Comparison of ENCODE assay signal across 18 cellular contexts in the genomic region with DNA sequence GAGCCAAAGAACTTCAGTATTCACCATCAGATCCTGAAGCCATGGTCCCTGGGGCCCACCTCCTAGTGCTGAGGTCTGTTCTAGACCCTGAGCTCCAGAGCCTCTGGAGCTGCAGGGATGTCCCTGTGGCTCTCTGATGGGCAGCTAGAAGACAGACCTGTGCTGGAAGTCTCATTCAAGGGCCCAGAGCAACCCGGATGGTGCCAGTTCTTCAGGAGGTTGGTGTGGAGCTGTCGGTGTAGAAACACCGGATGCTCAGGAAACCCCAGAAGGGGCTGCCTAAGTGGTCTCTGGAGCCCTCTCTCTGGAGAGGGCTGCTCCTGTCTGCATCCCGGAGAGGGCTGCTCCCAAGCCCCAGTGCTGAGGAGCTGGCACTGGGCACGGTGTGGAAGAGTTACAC. TPM values are rescaled to one million over a fixed set of nuclear protein-coding genes. Genes with fewer than 3 reads are reported as not detected.
DNase-seq lines count a peak whose midpoint lies in the region; ATAC-seq and TF ChIP-seq lines count a peak whose summit lies in the region.
"Had no signal": no experiment of that assay in that cellular context is flagged by ENCODE, and none has a peak within 500 bp of the region (broad histone marks: within the 10 kb centered on the region; RNA-seq: fewer than 3 reads in every experiment).

No MANE protein-coding gene starts in this region.

- no peaks in the 10 kb centered on the region for H4K20me1 ChIP-seq in BLaER1

- intact Hi-C loops in psoas muscle (cut with DNase I) = loop anchor here in 1 of 2 donors (2.0 kb wide), 1 partner anchor 44 kb away; no protein-coding TSS in a partner anchor

- H3K27me3 ChIP-seq in BLaER1 = no peaks in the 10 kb centered on the region
- H3K27me3 ChIP-seq in psoas muscle (ENCODE audit: insufficient read depth in 3 of 3, low read length in 2 of 3) = no peaks in the 10 kb centered on the region
- H3K27me3 ChIP-seq: BLaER1 treated with 17β-estradiol and CSF1 and Interleukin-3, amounts not matched to agents 10 nM and 100 nM had no signal

- H3K4me1 ChIP-seq in BLaER1 = peaks cover 35% of the 10 kb centered on the region
- H3K4me1 ChIP-seq in psoas muscle = peaks cover 42% of the 10 kb centered on the region
- H3K4me1 ChIP-seq: HAP-1 had no signal

- H3K4me2 ChIP-seq in BLaER1 = peak overlapping the region; percentile 8; the same call in 1 of the 2 replicates

- no peak overlapping the region for H3K27ac Mint-ChIP-seq in natural killer cell treated with Interleukin-12 subunit alpha and Interleukin-12 subunit beta and Interleukin-15 and Interleukin-18, amount 100 ng/mL, for 72 hours
- H3K27ac Mint-ChIP-seq: B cell; CD4-positive, alpha-beta memory T cell; HFFc6 had no signal

- H3K4me1 Mint-ChIP-seq in natural killer cell treated with Interleukin-12 subunit alpha and Interleukin-12 subunit beta and Interleukin-15 and Interleukin-18, amount 100 ng/mL, for 72 hours (ENCODE audit: low read depth in 2 of 2) = peaks cover 0 to 2% of the 10 kb centered on the region in 2 donors

- no peak overlapping the region for H3K4me3 Mint-ChIP-seq in natural killer cell treated with Interleukin-12 subunit alpha and Interleukin-12 subunit beta and Interleukin-15 and Interleukin-18, amount 100 ng/mL, for 72 hours
- H3K4me3 Mint-ChIP-seq: B cell; CD4-positive, alpha-beta memory T cell; HFFc6 had no signal

- H3K27ac ChIP-seq in BLaER1 (no peak overlapping the region), psoas muscle (peak overlapping the region; percentile 11)
- H3K27ac ChIP-seq: 22Rv1; BLaER1 treated with 17β-estradiol and CSF1 and Interleukin-3, amounts not matched to agents 10 nM and 100 nM had no signal

- H3K36me3 ChIP-seq in BLaER1 = no peaks in the 10 kb centered on the region
- peaks cover 0 to 23% of the 10 kb centered on the region in 2 donors for H3K36me3 ChIP-seq in psoas muscle (ENCODE audit: insufficient read depth in 1 of 2, low read depth in 1 of 2)
- H3K36me3 ChIP-seq: HAP-1 had no signal

- H3K9me3 ChIP-seq in BLaER1 (no peaks in the 10 kb centered on the region), psoas muscle (no peaks in the 10 kb centered on the region)
- H3K9me3 ChIP-seq: BLaER1 treated with 17β-estradiol and CSF1 and Interleukin-3, amounts not matched to agents 10 nM and 100 nM; HAP-1 had no signal

- 84 to 92% (median 84%) methylated on average over 5 of the region's 5 CpGs for WGBS in psoas muscle, 3 donors

- peak; percentile 53 for DNase-seq in mesenteric fat pad (ENCODE audit: low spot score)
- DNase-seq in psoas muscle = no peak
- DNase-seq in natural killer cell treated with Interleukin-12 subunit alpha and Interleukin-12 subunit beta and Interleukin-15 and Interleukin-18, amount 100 ng/mL, for 72 hours (ENCODE audit: low spot score) = no peak
- DNase-seq in epidermal melanocyte (ENCODE audit: insufficient read length, low spot score) = no peak
- DNase-seq: Calu3; CD4-positive, alpha-beta memory T cell; COR-L47; DMS53; DMS79 treated with DMSO at 0.1 percent for 48 hours; GF-D8; GOT3; HFFc6 had no signal

- H3K27me3 Mint-ChIP-seq in natural killer cell treated with Interleukin-12 subunit alpha and Interleukin-12 subunit beta and Interleukin-15 and Interleukin-18, amount 100 ng/mL, for 72 hours = no peaks in the 10 kb centered on the region

- H3K4me3 ChIP-seq in BLaER1 (no peak overlapping the region), psoas muscle (no peak overlapping the region)
- H3K4me3 ChIP-seq: BLaER1 treated with 17β-estradiol and CSF1 and Interleukin-3, amounts not matched to agents 10 nM and 100 nM; HAP-1 had no signal

- no peak for TF ChIP-seq CTCF in psoas muscle (IDR thresholded peaks at IDR 0.05)

- no peaks in the 10 kb centered on the region for H3K9me3 Mint-ChIP-seq in natural killer cell treated with Interleukin-12 subunit alpha and Interleukin-12 subunit beta and Interleukin-15 and Interleukin-18, amount 100 ng/mL, for 72 hours
- H3K9me3 Mint-ChIP-seq: CD4-positive, alpha-beta memory T cell; HFFc6 had no signal

- H3K9ac ChIP-seq in BLaER1 = no peak overlapping the region
- H3K9ac ChIP-seq: BLaER1 treated with 17β-estradiol and CSF1 and Interleukin-3, amounts not matched to agents 10 nM and 100 nM had no signal

- no peak for ATAC-seq in psoas muscle
- ATAC-seq in natural killer cell treated with Interleukin-12 subunit alpha and Interleukin-12 subunit beta and Interleukin-15 and Interleukin-18, amount 100 ng/mL, for 72 hours = no peak
- no peak for ATAC-seq in GM19324 (IDR thresholded peaks at IDR 0.05; ENCODE audit: low FRiP score, unreplicated experiment)

- H3K36me3 Mint-ChIP-seq in natural killer cell treated with Interleukin-12 subunit alpha and Interleukin-12 subunit beta and Interleukin-15 and Interleukin-18, amount 100 ng/mL, for 72 hours = no peaks in the 10 kb centered on the region
- H3K36me3 Mint-ChIP-seq: CD4-positive, alpha-beta memory T cell had no signal

RNA-seq across cellular contexts. Expression of gene DYSF, which starts 53.4 kb away (rescaled TPM):
- 54.1 TPM for total RNA-seq in mesenteric fat pad
- total RNA-seq in psoas muscle = 100 to 1,000 TPM; 109 to 208 (median 118) TPM
- 10 to 100 TPM; 38.3 to 67.1 (median 55.8) TPM for polyA plus RNA-seq in psoas muscle
- 10 to 100 TPM; 23.0 to 36.6 TPM for total RNA-seq in natural killer cell treated with Interleukin-12 subunit alpha and Interleukin-12 subunit beta and Interleukin-15 and Interleukin-18, amount 100 ng/mL, for 72 hours
- polyA plus RNA-seq: CD4-positive, alpha-beta memory T cell had no signal
